In genomic region chr12:121245031-121245430, GRCh38 we compare ENCODE assay signal across 21 cellular contexts.
"Had no signal": no experiment of that assay in that cellular context is flagged by ENCODE, and none has a peak within 500 bp of the region (broad histone marks: within the 10 kb centered on the region; RNA-seq: fewer than 3 reads in every experiment).

No MANE protein-coding gene starts in this region.

- H3K4me3 ChIP-seq: SJSA1, SK-N-MC had no signal

- H3K27ac ChIP-seq: KMS-11, SJSA1, SK-N-MC had no signal

- ATAC-seq: HepG2 had no signal

- H3K9me3 ChIP-seq: SJSA1 had no signal

- H3K4me1 ChIP-seq: SJSA1 had no signal

- DNase-seq: IMR-90, Kasumi-1, MM.1S, NCI-H1092 treated with DMSO at 0.1 percent for 48 hours, NCI-H1436, NCI-H187, NCI-H2029, NCI-H2081 treated with DMSO at 0.1 percent for 48 hours, NCI-H2171, NCI-H345, NCI-H446 treated with DMSO at 0.1 percent for 48 hours, NCI-H510A treated with DMSO at 0.1 percent for 48 hours, NCI-H526, Right ventricle myocardium superior, RPMI8226, SIG-M5 had no signal

- FAIRE-seq: HepG2, RCC 7860 had no signal

- H3K9ac ChIP-seq: KMS-11 had no signal

- H3K27me3 ChIP-seq: SJSA1 had no signal

- H3K4me2 ChIP-seq: KMS-11 had no signal
